ENCODE assay signal across 1 cellular context in the genomic region with DNA sequence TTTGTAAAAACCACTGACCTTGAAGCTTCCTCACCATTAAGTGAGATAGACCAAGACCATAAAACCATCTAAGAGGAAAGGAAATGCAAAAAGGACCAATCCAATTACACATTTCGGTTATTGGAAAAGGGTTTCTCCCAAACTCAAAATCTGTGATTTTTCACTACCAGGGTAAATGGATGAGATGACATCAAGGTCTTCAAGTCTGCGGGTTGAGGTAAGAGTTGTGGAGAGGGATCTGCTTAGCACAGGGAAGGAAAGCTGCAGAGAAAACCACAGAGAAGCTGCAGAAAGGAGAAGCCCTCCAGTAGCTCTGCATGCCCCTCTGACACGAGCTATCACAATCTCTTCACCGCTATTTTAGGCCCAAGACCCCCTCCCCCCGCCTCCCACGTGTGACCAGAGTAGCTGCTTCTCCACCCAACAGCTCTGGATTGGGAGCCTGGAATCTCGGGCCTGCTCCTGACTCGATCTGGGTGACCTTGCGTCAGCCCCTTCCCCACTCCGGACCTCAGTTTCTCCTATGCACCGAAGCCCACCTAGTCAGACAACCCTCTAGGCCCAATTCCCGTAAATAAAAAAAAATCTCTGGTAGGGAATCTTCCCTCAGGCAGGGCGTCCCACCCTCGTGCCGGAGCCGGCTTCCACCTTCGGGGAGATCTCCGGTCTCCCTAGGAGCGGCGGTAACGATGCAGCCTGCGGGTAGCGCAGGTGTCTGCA.
A peak's percentile ranks its signal among the peaks of the same experiment; 100 is the strongest.
TF ChIP-seq lines count a peak whose summit lies in the region.

No MANE protein-coding gene starts in this region.

TF ChIP-seq in H1, 55 proteins besides CTCF, POLR2A, EP300 and RAD21:
- TF ChIP-seq JUND (IDR thresholded peaks at IDR 0.05; ENCODE audit: low read length) = no peak
- TF ChIP-seq SAP30 (IDR thresholded peaks at IDR 0.05; ENCODE audit: insufficient read depth, insufficient replicate concordance, low read length) = peak; percentile 28
- TF ChIP-seq ASH2L (IDR thresholded peaks at IDR 0.05; ENCODE audit: low read length) = peak; percentile 30
- no peak for TF ChIP-seq EGR1 (IDR thresholded peaks at IDR 0.05; ENCODE audit: borderline replicate concordance, low read depth, low read length)
